In the genomic region with DNA sequence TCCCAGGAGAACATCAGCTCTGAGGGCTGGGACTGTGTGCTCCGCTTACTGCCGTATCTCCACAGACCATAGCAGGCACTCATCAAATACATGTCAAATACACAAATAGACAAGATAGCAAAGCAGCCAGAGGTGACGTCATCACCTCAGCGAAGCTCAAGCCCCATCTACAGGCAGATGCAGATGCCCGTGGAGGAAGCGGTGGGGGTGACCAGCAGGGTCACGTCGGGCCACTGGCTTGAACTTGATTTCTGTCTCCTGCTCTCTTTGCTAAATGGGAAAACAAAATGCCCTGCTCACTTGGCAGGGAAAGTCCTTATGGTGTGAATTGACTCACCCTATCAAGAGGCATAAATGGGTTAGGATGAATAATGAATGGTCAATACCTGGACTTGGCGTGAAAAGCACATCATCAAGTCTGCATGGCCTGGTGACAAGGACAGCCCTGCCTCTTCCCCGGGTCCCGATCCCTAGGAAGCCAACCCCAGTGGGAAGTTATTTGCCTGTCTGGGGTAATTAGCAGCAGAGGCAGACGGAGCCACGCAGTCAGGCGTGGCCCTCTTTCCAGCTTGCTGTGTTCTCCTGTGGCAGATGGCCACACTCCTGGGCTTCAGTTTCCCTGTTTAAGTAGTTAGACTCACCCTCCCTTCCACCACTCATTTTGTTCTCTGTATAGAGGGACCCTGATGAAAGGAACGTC, we compare ENCODE assay signal across 24 cellular contexts.
DNase-seq lines count a peak whose midpoint lies in the region; ATAC-seq and TF ChIP-seq lines count a peak whose summit lies in the region.
"Had no signal": no experiment of that assay in that cellular context is flagged by ENCODE, and none has a peak within 500 bp of the region (broad histone marks: within the 10 kb centered on the region; RNA-seq: fewer than 3 reads in every experiment).

No MANE protein-coding gene starts in this region.

- H3K27me3 ChIP-seq in BE2C, result no peaks in the 10 kb centered on the region
- no peaks in the 10 kb centered on the region for H3K27me3 ChIP-seq in BLaER1 treated with 17β-estradiol and CSF1 and Interleukin-3, amounts not matched to agents 10 nM and 100 nM
- H3K27me3 ChIP-seq in body of pancreas, result no peaks in the 10 kb centered on the region

- no peaks in the 10 kb centered on the region for H4K20me1 ChIP-seq in BLaER1 treated with 17β-estradiol and CSF1 and Interleukin-3, amounts not matched to agents 10 nM and 100 nM

- TF ChIP-seq CTCF in BE2C (IDR thresholded peaks at IDR 0.05; ENCODE audit: low read depth, low read length) (no peak), body of pancreas (IDR thresholded peaks at IDR 0.05) (no peak)

- H3K4me3 ChIP-seq in BE2C (ENCODE audit: low read depth, low read length) (no peak overlapping the region), body of pancreas (no peak overlapping the region)
- H3K4me3 ChIP-seq in BLaER1 treated with 17β-estradiol and CSF1 and Interleukin-3, amounts not matched to agents 10 nM and 100 nM, result no peak overlapping the region
- H3K4me3 ChIP-seq: MG63, transverse colon had no signal

- H3K4me1 ChIP-seq in BE2C (no peaks in the 10 kb centered on the region), body of pancreas (peaks cover 63% of the 10 kb centered on the region)
- H3K4me1 ChIP-seq in BLaER1 treated with 17β-estradiol and CSF1 and Interleukin-3, amounts not matched to agents 10 nM and 100 nM, result peaks cover 0 to 12% (median 11%) of the 10 kb centered on the region in 10 experiments; a peak in 14 of 20 replicates
- H3K4me1 ChIP-seq: transverse colon had no signal

- DNase-seq in BE2C (peak; percentile 32), NCI-H2171 treated with DMSO at 0.1 percent for 48 hours (lab: John Stamatoyannopoulos, UW) (peak; percentile 60), body of pancreas (peak in 3 of 4 donors; percentile 18 to 52 (median 27)), SKM-1 treated with dmso at 0.1 percent for 144 hours (lab: John Stamatoyannopoulos, UW; ENCODE audit: unreplicated experiment) (no peak), AG20443 (ENCODE audit: low spot score) (no peak)
- DNase-seq: activated CD8-positive, alpha-beta T cell treated with anti-CD3 and anti-CD28 coated beads for 36 hours; activated effector memory CD4-positive, alpha-beta T cell treated with anti-CD3 and anti-CD28 coated beads, Interleukin-2, amount 50 U/mL, for 16 hours; activated naive CD8-positive, alpha-beta T cell treated with anti-CD3 and anti-CD28 coated beads, Interleukin-2, amount 50 U/mL, for 24 hours; activated T-cell treated with anti-CD3 and anti-CD28 coated beads for 4 hours; CD8-positive, alpha-beta T cell; effector CD4-positive, alpha-beta T cell; foreskin melanocyte; hypothalamus; kidney; MG63; naive B cell; NCI-H446 treated with DMSO at 0.1 percent for 48 hours; occipital lobe; transverse colon had no signal

- peak; percentile 33 for ATAC-seq in body of pancreas
- ATAC-seq in GM21526 (IDR thresholded peaks at IDR 0.05; ENCODE audit: low FRiP score, unreplicated experiment), result no peak
- ATAC-seq in GM19035 (IDR thresholded peaks at IDR 0.05; ENCODE audit: unreplicated experiment), result no peak
- ATAC-seq: activated CD4-positive, CD25-positive, alpha-beta regulatory T cell treated with anti-CD3 and anti-CD28 coated beads, Interleukin-2, amount 50 U/mL, for 24 hours; activated CD8-positive, alpha-beta T cell treated with anti-CD3 and anti-CD28 coated beads for 36 hours; activated naive CD8-positive, alpha-beta T cell treated with anti-CD3 and anti-CD28 coated beads, Interleukin-2, amount 50 U/mL, for 24 hours; CD8-positive, alpha-beta T cell had no signal

- no peaks in the 10 kb centered on the region for H3K36me3 ChIP-seq in BE2C
- no peaks in the 10 kb centered on the region for H3K36me3 ChIP-seq in BLaER1 treated with 17β-estradiol and CSF1 and Interleukin-3, amounts not matched to agents 10 nM and 100 nM
- no peaks in the 10 kb centered on the region for H3K36me3 ChIP-seq in body of pancreas (replicated peaks in 1 of 2; ENCODE audit: insufficient read depth in 1 of 2, low read depth in 2 of 2)
- H3K36me3 ChIP-seq: MG63, transverse colon had no signal

- peak in 1 of 3 donors; percentile 48 for TF ChIP-seq POLR2A in body of pancreas (IDR thresholded peaks at IDR 0.05)

- H3K27ac ChIP-seq in BLaER1 treated with 17β-estradiol and CSF1 and Interleukin-3, amounts not matched to agents 10 nM and 100 nM, result no peak overlapping the region
- peak overlapping the region; percentile 16 to 81 (median 40) for H3K27ac ChIP-seq in body of pancreas
- H3K27ac ChIP-seq: HL-60, transverse colon had no signal

- no peak overlapping the region for H3K9ac ChIP-seq in BLaER1 treated with 17β-estradiol and CSF1 and Interleukin-3, amounts not matched to agents 10 nM and 100 nM

- H3K9me3 ChIP-seq in BE2C (no peaks in the 10 kb centered on the region), body of pancreas (peaks cover 0 to 5% (median 0%) of the 10 kb centered on the region in 3 donors)
- peaks cover 0 to 5% (median 0%) of the 10 kb centered on the region in 11 experiments; a peak in 4 of 22 replicates for H3K9me3 ChIP-seq in BLaER1 treated with 17β-estradiol and CSF1 and Interleukin-3, amounts not matched to agents 10 nM and 100 nM (replicated peaks in 1 of 11)
- H3K9me3 ChIP-seq: MG63, transverse colon had no signal

- 19 to 25% methylated on average over 14 to 15 of the region's 15 CpGs for WGBS in body of pancreas, 2 donors

- peak overlapping the region in 8 of 11 experiments; percentile 1 to 63 (median 50); a peak in 13 of 22 replicates for H3K4me2 ChIP-seq in BLaER1 treated with 17β-estradiol and CSF1 and Interleukin-3, amounts not matched to agents 10 nM and 100 nM

- intact Hi-C loops in body of pancreas (cut with DNase I), result no loop called here

Comparison
In these comparisons a context has a peak if more than half of its experiments do, and no peak if none do; other contexts are left out.
1. DNase-seq: peak in BE2C (single experiment), NCI-H2171 treated with DMSO at 0.1 percent for 48 hours (single experiment) and body of pancreas (3 of 4); none in SKM-1 treated with dmso at 0.1 percent for 144 hours (single experiment) and AG20443 (single experiment).
2. H3K27ac ChIP-seq: peak in body of pancreas (4 of 4); none in BLaER1 treated with 17β-estradiol and CSF1 and Interleukin-3, amounts not matched to agents 10 nM and 100 nM (0 of 11).